8 cellular contexts compared by ENCODE assay signal in the genomic region with DNA sequence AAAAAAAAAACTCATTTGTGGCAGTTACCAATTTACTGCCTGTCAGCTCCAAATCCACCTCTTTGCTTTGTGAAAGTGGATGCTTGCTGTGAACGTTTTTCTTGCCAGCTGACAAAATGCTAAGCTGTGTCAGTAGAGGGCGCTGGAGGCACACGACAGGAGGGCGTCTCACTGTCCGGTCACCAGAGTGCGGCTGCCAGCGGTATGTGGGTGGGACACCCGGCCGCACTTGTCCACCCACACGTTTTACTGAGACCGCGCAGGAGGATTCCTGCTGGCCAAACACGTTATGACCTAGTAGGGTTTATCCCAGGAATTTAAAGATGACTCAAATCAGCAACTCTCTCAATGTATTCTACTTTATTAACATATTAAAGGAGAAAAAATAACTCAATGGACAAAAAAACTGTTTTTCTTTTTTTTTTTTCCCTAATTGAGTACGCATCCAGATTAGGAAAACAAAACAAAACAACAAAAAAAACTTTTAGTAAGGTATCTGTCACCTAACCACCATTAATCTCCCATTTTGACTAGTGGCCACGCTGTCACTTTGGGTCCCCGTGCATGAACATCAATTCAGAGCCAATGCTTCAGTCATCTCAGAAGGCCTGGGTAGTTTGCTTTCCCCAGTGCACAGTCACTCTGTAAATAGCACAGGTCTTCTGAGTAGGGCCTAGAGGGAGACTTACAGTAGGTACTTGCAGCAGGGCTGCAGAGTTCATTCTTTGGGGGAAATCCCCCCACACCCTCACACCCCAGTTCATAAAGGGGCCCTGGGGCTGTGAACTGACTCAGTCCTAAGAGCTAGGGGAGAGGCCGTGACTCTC. TPM values are rescaled to one million over a fixed set of nuclear protein-coding genes. Genes with fewer than 3 reads are reported as not detected.
DNase-seq lines count a peak whose midpoint lies in the region; ATAC-seq and TF ChIP-seq lines count a peak whose summit lies in the region.

No MANE protein-coding gene starts in this region.

- 11 to 12% methylated on average over 17 of the region's 17 CpGs for WGBS in lower leg skin, 2 donors

- peaks cover 7% of the 10 kb centered on the region for H3K4me1 ChIP-seq in CD4-positive, alpha-beta memory T cell (ENCODE audit: insufficient read depth, low read length)

- peak in 1 of 3 donors; percentile 70 for TF ChIP-seq CTCF in lower leg skin (IDR thresholded peaks at IDR 0.05)

- no peaks in the 10 kb centered on the region for H3K9me3 Mint-ChIP-seq in CD4-positive, alpha-beta memory T cell
- H3K9me3 Mint-ChIP-seq in dendritic cell treated with granulocyte-macrophage colony-stimulating factor and Interleukin-4, amounts not matched to agents 40 ng/mL and 50 ng/mL, for 4 days: no peaks in the 10 kb centered on the region

- no peaks in the 10 kb centered on the region for H3K27me3 ChIP-seq in CD4-positive, alpha-beta memory T cell (ENCODE audit: insufficient read depth, low read length)

- no peak overlapping the region for H3K4me3 ChIP-seq in CD4-positive, alpha-beta memory T cell (ENCODE audit: low read length in 2 of 2)
- no peak overlapping the region for H3K4me3 ChIP-seq in lower leg skin (ENCODE audit: low read depth, poor library complexity, severe bottlenecking)

- peak overlapping the region in 3 of 7 donors; percentile 48 to 57 (median 53) for H3K27ac Mint-ChIP-seq in CD4-positive, alpha-beta memory T cell
- H3K27ac Mint-ChIP-seq in dendritic cell treated with granulocyte-macrophage colony-stimulating factor and Interleukin-4, amounts not matched to agents 40 ng/mL and 50 ng/mL, for 4 days: no peak overlapping the region

- CTCF ChIA-PET in CD4-positive, alpha-beta memory T cell (lab: Charles Lee; ENCODE audit: partially characterized antibody): interaction anchor here (0.7 to 3.9 kb wide), 15 partner anchors 8 to 157 kb away, joined by 3 to 32 read pairs (median 4); no protein-coding TSS in a partner anchor

- POLR2A ChIA-PET in CD4-positive, alpha-beta memory T cell (lab: Charles Lee; ENCODE audit: partially characterized antibody): interaction anchor here (0.7 kb wide), 1 partner anchor 36 kb away, joined by 3 read pairs; no protein-coding TSS in a partner anchor

- H3K9me3 ChIP-seq in CD4-positive, alpha-beta memory T cell (ENCODE audit: control insufficient read depth in 1 of 2, low read length in 2 of 2): no peaks in the 10 kb centered on the region

- no peak for TF ChIP-seq POLR2A in lower leg skin (IDR thresholded peaks at IDR 0.05)

- intact Hi-C loops in CD4-positive, alpha-beta memory T cell (cut with micrococcal nuclease): loop anchor here (1.0 kb wide), 1 partner anchor 37 kb away; no protein-coding TSS in a partner anchor
- intact Hi-C loops in dendritic cell treated with granulocyte-macrophage colony-stimulating factor and Interleukin-4, amounts not matched to agents 40 ng/mL and 50 ng/mL, for 4 days (cut with micrococcal nuclease): loop anchor here (2.0 to 10.0 kb wide), 2 partner anchors 37 to 179 kb away; no protein-coding TSS in a partner anchor
- intact Hi-C loops in lower leg skin (cut with DNase I; ENCODE audit: low total_unique reads): no loop called here

- peak overlapping the region in 6 of 8 donors; percentile 26 to 68 (median 53) for H3K4me3 Mint-ChIP-seq in CD4-positive, alpha-beta memory T cell
- peak overlapping the region; percentile 50 for H3K4me3 Mint-ChIP-seq in dendritic cell treated with granulocyte-macrophage colony-stimulating factor and Interleukin-4, amounts not matched to agents 40 ng/mL and 50 ng/mL, for 4 days

- H3K4me1 Mint-ChIP-seq in CD4-positive, alpha-beta memory T cell: peaks cover 4 to 10% (median 7%) of the 10 kb centered on the region in 4 donors
- H3K4me1 Mint-ChIP-seq in dendritic cell treated with granulocyte-macrophage colony-stimulating factor and Interleukin-4, amounts not matched to agents 40 ng/mL and 50 ng/mL, for 4 days (ENCODE audit: low read depth): peaks cover 6% of the 10 kb centered on the region

- peak; percentile 61 to 74 (median 67) for DNase-seq in CD4-positive, alpha-beta memory T cell
- peak; percentile 66 for DNase-seq in NCI-H526 treated with DMSO at 0.1 percent for 48 hours (lab: John Stamatoyannopoulos, UW)
- peak; percentile 69 to 77 for DNase-seq in activated CD4-positive, alpha-beta T cell treated with anti-CD3 and anti-CD28 coated beads, Interleukin-2, amount 50 U/mL, for 24 hours (ENCODE audit: low read depth in 1 of 2, low spot score in 1 of 2)
- DNase-seq in lower leg skin (ENCODE audit: low spot score in 2 of 2): peak; percentile 81 to 96
- peak; percentile 54 for DNase-seq in stimulated activated CD8-positive, alpha-beta memory T cell treated with anti-CD3 and anti-CD28 coated beads, Interleukin-12 subunit alpha, Interleukin-12 subunit beta, amount 100 ng/mL, for 1 hour (ENCODE audit: low read depth)

- peak; percentile 87 for ATAC-seq in GM19351 (IDR thresholded peaks at IDR 0.05; ENCODE audit: unreplicated experiment)
- peak; percentile 90 for ATAC-seq in HG03442 (IDR thresholded peaks at IDR 0.05; ENCODE audit: unreplicated experiment)

- peaks cover 0 to 3% of the 10 kb centered on the region in 2 donors for H3K36me3 Mint-ChIP-seq in CD4-positive, alpha-beta memory T cell
- H3K36me3 Mint-ChIP-seq in dendritic cell treated with granulocyte-macrophage colony-stimulating factor and Interleukin-4, amounts not matched to agents 40 ng/mL and 50 ng/mL, for 4 days (ENCODE audit: low read depth): peaks cover 7% of the 10 kb centered on the region

- no peak overlapping the region for H3K27ac ChIP-seq in CD4-positive, alpha-beta memory T cell (ENCODE audit: low read depth, low read length)

- H3K36me3 ChIP-seq in CD4-positive, alpha-beta memory T cell (ENCODE audit: insufficient read depth, low read length): no peaks in the 10 kb centered on the region

- H3K27me3 Mint-ChIP-seq in CD4-positive, alpha-beta memory T cell: no peaks in the 10 kb centered on the region
- H3K27me3 Mint-ChIP-seq in dendritic cell treated with granulocyte-macrophage colony-stimulating factor and Interleukin-4, amounts not matched to agents 40 ng/mL and 50 ng/mL, for 4 days: no peaks in the 10 kb centered on the region

RNA-seq across cellular contexts. Expression of gene RPL35A, which starts 43.8 kb away (rescaled TPM):
- total RNA-seq in CD4-positive, alpha-beta memory T cell: 1,000 to 10,000 TPM; 1,716 to 1,772 TPM
- polyA plus RNA-seq in CD4-positive, alpha-beta memory T cell: 1,000 to 10,000 TPM; 1,277 to 2,056 TPM
- 1,000 to 10,000 TPM in 1 of 4 donors, 100 to 1,000 TPM in 3; 667 to 1,167 (median 835) TPM for total RNA-seq in lower leg skin

RNA-seq across cellular contexts. Expression of gene LMLN, which starts 53.8 kb away (rescaled TPM):
- total RNA-seq in CD4-positive, alpha-beta memory T cell: 1 to 10 TPM; 5.9 to 6.5 TPM
- polyA plus RNA-seq in CD4-positive, alpha-beta memory T cell: 1 to 10 TPM; 1.9 to 3.0 TPM
- 10 to 100 TPM in 1 of 4 donors, 1 to 10 TPM in 3; 2.3 to 10.4 (median 3.8) TPM for total RNA-seq in lower leg skin
